Comparison of ENCODE assay signal across 9 cellular contexts in the genomic region with DNA sequence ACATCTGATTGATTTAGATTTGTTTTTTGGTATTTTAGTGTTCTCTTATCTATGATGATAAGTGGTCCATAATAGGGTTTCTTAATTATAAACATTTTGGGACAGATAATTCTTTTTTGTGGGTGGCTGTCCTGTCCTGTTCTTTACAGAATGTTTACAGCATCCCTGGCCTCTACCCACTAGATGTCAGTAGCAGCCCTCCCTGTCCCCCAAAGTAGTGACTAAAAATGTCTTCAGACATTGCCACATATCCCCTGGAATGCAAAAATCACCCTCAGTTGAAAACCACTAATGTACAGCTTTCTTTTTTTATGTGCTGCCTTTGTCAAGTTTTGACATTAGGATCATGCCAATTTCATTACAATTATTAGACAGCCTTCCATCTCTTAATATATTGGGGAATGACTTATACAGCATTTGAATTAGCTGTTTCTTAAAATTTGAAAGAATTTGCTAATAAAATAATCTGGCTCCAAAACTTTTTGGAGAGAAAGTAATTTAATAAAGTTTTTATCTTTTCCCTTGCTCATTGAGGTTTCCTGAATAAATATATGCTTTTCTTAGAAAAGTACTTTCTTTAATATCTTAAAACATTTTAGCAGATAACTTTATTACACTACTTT. TPM values are rescaled to one million over a fixed set of nuclear protein-coding genes. Genes with fewer than 3 reads are reported as not detected.
DNase-seq lines count a peak whose midpoint lies in the region; ATAC-seq and TF ChIP-seq lines count a peak whose summit lies in the region.
"Had no signal": no experiment of that assay in that cellular context is flagged by ENCODE, and none has a peak within 500 bp of the region (broad histone marks: within the 10 kb centered on the region; RNA-seq: fewer than 3 reads in every experiment).

No MANE protein-coding gene starts in this region.

- no peak overlapping the region for H3K4me3 ChIP-seq in vagina
- H3K4me3 ChIP-seq: skin epidermis had no signal

- no peaks in the 10 kb centered on the region for H3K27me3 Mint-ChIP-seq in CD4-positive, alpha-beta T cell
- H3K27me3 Mint-ChIP-seq in immature natural killer cell (ENCODE audit: low read depth in 3 of 3), result peaks cover 2 to 3% (median 3%) of the 10 kb centered on the region in 3 donors

- H3K36me3 Mint-ChIP-seq in CD4-positive, alpha-beta T cell (ENCODE audit: low read depth), result peaks cover 100% of the 10 kb centered on the region
- peaks cover 21 to 64% (median 43%) of the 10 kb centered on the region in 3 donors for H3K36me3 Mint-ChIP-seq in immature natural killer cell

- H3K9me3 Mint-ChIP-seq in CD4-positive, alpha-beta T cell, result no peaks in the 10 kb centered on the region
- H3K9me3 Mint-ChIP-seq in immature natural killer cell, result no peaks in the 10 kb centered on the region

- POLR2A ChIA-PET in CD4-positive, alpha-beta T cell (lab: Charles Lee), result interaction anchor here (1.0 to 5.4 kb wide), 11 partner anchors 16 to 115 kb away, joined by 3 to 29 read pairs (median 3); a partner anchor contains a TSS

- H3K27me3 ChIP-seq in CD4-positive, alpha-beta T cell (ENCODE audit: control insufficient read depth, insufficient read depth, low read length), result no peaks in the 10 kb centered on the region
- no peaks in the 10 kb centered on the region for H3K27me3 ChIP-seq in vagina

- H3K4me3 Mint-ChIP-seq in CD4-positive, alpha-beta T cell, result no peak overlapping the region
- no peak overlapping the region for H3K4me3 Mint-ChIP-seq in immature natural killer cell

- peaks cover 94% of the 10 kb centered on the region for H3K4me1 Mint-ChIP-seq in CD4-positive, alpha-beta T cell (ENCODE audit: low read depth)
- peaks cover 80 to 84% of the 10 kb centered on the region in 2 donors for H3K4me1 Mint-ChIP-seq in immature natural killer cell

- H3K36me3 ChIP-seq in vagina, result peaks cover 0 to 14% of the 10 kb centered on the region in 2 donors

- no peak overlapping the region for H3K27ac ChIP-seq in CD4-positive, alpha-beta T cell (ENCODE audit: low read depth, low read length)
- H3K27ac ChIP-seq in substantia nigra (ENCODE audit: low read depth, low read length, poor library complexity, severe bottlenecking) (peak overlapping the region; percentile 26), vagina (no peak overlapping the region)
- H3K27ac ChIP-seq: skin epidermis had no signal

- intact Hi-C loops in CD4-positive, alpha-beta T cell (cut with DNase I, micrococcal nuclease), result loop anchor here (1.0 to 5.0 kb wide), 6 partner anchors 19 to 116 kb away; a partner anchor contains a TSS
- intact Hi-C loops in vagina (cut with DNase I), result no loop called here

- H3K9me3 ChIP-seq in CD4-positive, alpha-beta T cell (ENCODE audit: control insufficient read depth, low read length), result no peaks in the 10 kb centered on the region
- H3K9me3 ChIP-seq in vagina, result no peaks in the 10 kb centered on the region

- peak; percentile 75 for TF ChIP-seq CTCF in CD4-positive, alpha-beta T cell (IDR thresholded peaks at IDR 0.05)
- peak in 1 of 3 experiments; percentile 40 for TF ChIP-seq CTCF in vagina (IDR thresholded peaks at IDR 0.05)

- peak overlapping the region; percentile 95 for H3K27ac Mint-ChIP-seq in CD4-positive, alpha-beta T cell
- H3K27ac Mint-ChIP-seq in immature natural killer cell, result peak overlapping the region; percentile 65 to 94 (median 90)

- ATAC-seq in CD4-positive, alpha-beta T cell (ENCODE audit: poor library complexity), result peak; percentile 82
- peak; percentile 55 for ATAC-seq in GM21390 (IDR thresholded peaks at IDR 0.05; ENCODE audit: unreplicated experiment)

- CTCF ChIA-PET in CD4-positive, alpha-beta T cell (lab: Charles Lee), result interaction anchor here (0.6 to 12.2 kb wide), 23 partner anchors 8 to 171 kb away, joined by 3 to 243 read pairs (median 4); a partner anchor contains a TSS

- peaks cover 26% of the 10 kb centered on the region for H3K4me1 ChIP-seq in vagina

- peak in 8 of 10 experiments; percentile 26 to 59 (median 50) for DNase-seq in CD4-positive, alpha-beta T cell
- DNase-seq in NK-92 treated with Interleukin-12 subunit alpha and Interleukin-12 subunit beta, amount 100 ng/mL, for 24 hours (lab: John Stamatoyannopoulos, UW), result peak; percentile 30
- peak; percentile 79 for DNase-seq in activated effector memory CD4-positive, alpha-beta T cell treated with anti-CD3 and anti-CD28 coated beads, Interleukin-2, amount 50 U/mL, for 16 hours
- DNase-seq in immature natural killer cell (peak; percentile 71 to 76 (median 74)), substantia nigra (lab: John Stamatoyannopoulos, UW) (peak in 22 of 49 donors; percentile 9 to 75 (median 32)), ureter (ENCODE audit: low spot score) (no peak), vagina (ENCODE audit: extremely low spot score in 2 of 2) (no peak)

- no peak for TF ChIP-seq POLR2A in vagina (IDR thresholded peaks at IDR 0.05)

RNA-seq across cellular contexts. Expression of a gene that starts 19.5 kb away (rescaled TPM):
- total RNA-seq in CD4-positive, alpha-beta T cell, result 100 to 1,000 TPM; 237 to 264 TPM
- polyA plus RNA-seq in immature natural killer cell, result 100 to 1,000 TPM in 2 of 3 donors, 10 to 100 TPM in 1; 93.7 to 252 (median 131) TPM
- total RNA-seq in ureter (35.7 TPM), vagina (20.4 TPM)

Comparison
In these comparisons a context has a peak if more than half of its experiments do, and no peak if none do; other contexts are left out.
1. DNase-seq: peak in CD4-positive, alpha-beta T cell (8 of 10), NK-92 treated with Interleukin-12 subunit alpha and Interleukin-12 subunit beta, amount 100 ng/mL, for 24 hours (single experiment), activated effector memory CD4-positive, alpha-beta T cell treated with anti-CD3 and anti-CD28 coated beads, Interleukin-2, amount 50 U/mL, for 16 hours (single experiment) and immature natural killer cell (3 of 3); none in ureter (single experiment) and vagina (0 of 2).